In the genomic region with DNA sequence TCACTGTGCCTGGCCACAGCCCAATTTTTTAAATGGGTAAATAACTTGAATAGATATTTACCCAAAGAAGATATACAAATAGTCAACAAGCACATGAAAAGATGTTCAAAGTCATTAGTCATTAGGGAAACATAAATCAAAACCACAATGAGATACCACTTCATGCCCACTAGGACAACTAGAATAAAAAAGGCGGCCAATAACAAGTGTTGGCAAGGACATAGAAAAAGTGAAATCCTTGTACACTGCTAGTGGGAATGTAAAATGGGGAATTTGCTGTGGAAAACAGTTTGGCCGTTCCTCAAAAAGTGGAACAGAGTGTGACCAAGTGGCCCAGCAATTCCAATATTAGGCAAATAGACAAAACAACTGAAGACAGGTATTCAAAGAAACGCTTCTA, we compare ENCODE assay signal across 31 cellular contexts.
"Had no signal": no experiment of that assay in that cellular context is flagged by ENCODE, and none has a peak within 500 bp of the region (broad histone marks: within the 10 kb centered on the region; RNA-seq: fewer than 3 reads in every experiment).

No MANE protein-coding gene starts in this region.

- H3K27ac Mint-ChIP-seq: mesothelial cell of epicardium; naive B cell; natural killer cell; nephron progenitor cell; neural progenitor cell; progenitor cell of endocrine pancreas; stimulated activated effector memory CD8-positive, alpha-beta T cell treated with anti-CD3 and anti-CD28 coated beads, Interleukin-12 subunit alpha, Interleukin-12 subunit beta, amount 100 ng/mL, for 72 hours; stimulated activated naive CD8-positive, alpha-beta T cell treated with anti-CD3 and anti-CD28 coated beads, Interleukin-15, Interleukin-2, amounts not matched to agents 100 ng/mL and 50 ng/mL, for 24 hours had no signal

- H3K4me3 ChIP-seq: left lung, lower lobe of right lung, neural progenitor cell, sigmoid colon, spleen, suprapubic skin, thoracic aorta, tibial artery, upper lobe of right lung had no signal

- FAIRE-seq: keratinocyte, small intestine, urothelium cell line had no signal

- H3K4me3 Mint-ChIP-seq: mesothelial cell of epicardium; naive B cell; natural killer cell; nephron progenitor cell; neural progenitor cell; stimulated activated effector memory CD8-positive, alpha-beta T cell treated with anti-CD3 and anti-CD28 coated beads, Interleukin-12 subunit alpha, Interleukin-12 subunit beta, amount 100 ng/mL, for 72 hours; stimulated activated naive CD8-positive, alpha-beta T cell treated with anti-CD3 and anti-CD28 coated beads, Interleukin-15, Interleukin-2, amounts not matched to agents 100 ng/mL and 50 ng/mL, for 24 hours had no signal

- H3K4me2 ChIP-seq: neural progenitor cell had no signal

- DNase-seq: hippocampal formation; kidney glomerular epithelial cell; left cardiac atrium; left lung; lower lobe of right lung; mesendoderm; naive B cell; natural killer cell; nephron progenitor cell; occipital lobe; retina; right cardiac atrium; sigmoid colon; small intestine; spleen; stimulated activated CD4-positive, alpha-beta T cell treated with anti-CD3 and anti-CD28 coated beads, Interleukin-4, amount 100 ng/mL, for 24 hours; stimulated activated naive CD4-positive, alpha-beta T cell; tibial artery; trophoblast cell; upper lobe of right lung had no signal

- H3K4me1 Mint-ChIP-seq: mesothelial cell of epicardium; naive B cell; natural killer cell; stimulated activated effector memory CD8-positive, alpha-beta T cell treated with anti-CD3 and anti-CD28 coated beads, Interleukin-12 subunit alpha, Interleukin-12 subunit beta, amount 100 ng/mL, for 72 hours had no signal

- H3K9me3 Mint-ChIP-seq: natural killer cell; stimulated activated effector memory CD8-positive, alpha-beta T cell treated with anti-CD3 and anti-CD28 coated beads, Interleukin-12 subunit alpha, Interleukin-12 subunit beta, amount 100 ng/mL, for 72 hours; stimulated activated naive CD8-positive, alpha-beta T cell treated with anti-CD3 and anti-CD28 coated beads, Interleukin-15, Interleukin-2, amounts not matched to agents 100 ng/mL and 50 ng/mL, for 24 hours had no signal

- H3K36me3 ChIP-seq: left lung, lower lobe of right lung, neural progenitor cell, neutrophil, sigmoid colon, spleen, suprapubic skin, thoracic aorta, tibial artery, upper lobe of right lung had no signal

- H3K36me3 Mint-ChIP-seq: naive B cell; natural killer cell; neural progenitor cell; stimulated activated effector memory CD8-positive, alpha-beta T cell treated with anti-CD3 and anti-CD28 coated beads, Interleukin-12 subunit alpha, Interleukin-12 subunit beta, amount 100 ng/mL, for 72 hours had no signal

- H3K27me3 ChIP-seq: sigmoid colon, suprapubic skin, tibial artery had no signal

- H3K27ac ChIP-seq: left lung, lower lobe of right lung, neural progenitor cell, neutrophil, parathyroid adenoma, sigmoid colon, spleen, suprapubic skin, thoracic aorta, tibial artery, upper lobe of right lung had no signal

- H3K9me3 ChIP-seq: neutrophil, upper lobe of right lung had no signal

- H3K4me1 ChIP-seq: lower lobe of right lung, neural progenitor cell, parathyroid adenoma, spleen, upper lobe of right lung had no signal

- ATAC-seq: left cardiac atrium; left lung; lower lobe of right lung; natural killer cell; right cardiac atrium; stimulated activated effector memory CD8-positive, alpha-beta T cell treated with anti-CD3 and anti-CD28 coated beads, Interleukin-12 subunit alpha, Interleukin-12 subunit beta, amount 100 ng/mL, for 72 hours; upper lobe of right lung had no signal
